In genomic region chr16:83661656-83662055, GRCh38 we compare ENCODE assay signal across 21 cellular contexts.
"Had no signal": no experiment of that assay in that cellular context is flagged by ENCODE, and none has a peak within 500 bp of the region (broad histone marks: within the 10 kb centered on the region; RNA-seq: fewer than 3 reads in every experiment).

No MANE protein-coding gene starts in this region.

- H3K9ac ChIP-seq: KMS-11 had no signal

- H3K4me2 ChIP-seq: KMS-11 had no signal

- H3K4me1 ChIP-seq: SJSA1 had no signal

- ATAC-seq: activated CD4-positive, CD25-positive, alpha-beta regulatory T cell treated with anti-CD3 and anti-CD28 coated beads, Interleukin-2, amount 50 U/mL, for 24 hours; activated CD8-positive, alpha-beta T cell treated with anti-CD3 and anti-CD28 coated beads for 36 hours; SK-N-SH treated with all-trans-retinoic acid at 6 μM for 48 hours had no signal

- DNase-seq: activated CD4-positive, alpha-beta T cell treated with anti-CD3 and anti-CD28 coated beads for 4 hours; activated CD8-positive, alpha-beta memory T cell treated with anti-CD3 and anti-CD28 coated beads, Interleukin-2, amount 50 U/mL, for 4 hours; activated CD8-positive, alpha-beta T cell treated with anti-CD3 and anti-CD28 coated beads for 36 hours; activated naive CD4-positive, alpha-beta T cell treated with anti-CD3 and anti-CD28 coated beads, Interleukin-2, amount 50 U/mL, for 16 hours; activated T-cell treated with anti-CD3 and anti-CD28 coated beads, Interleukin-2, amount 50 U/mL, for 1 hour; aorta; MM.1S; NCI-H1105 treated with DMSO at 0.1 percent for 48 hours; NCI-H1436 treated with DMSO at 0.1 percent for 48 hours; NCI-H187; NCI-H2081; NCI-H446; NCI-H524; NCI-H774; RPMI8226; SHP77; SW 1271 had no signal

- H3K27me3 ChIP-seq: SJSA1 had no signal

- H3K9me3 ChIP-seq: SJSA1 had no signal

- H3K27ac ChIP-seq: KMS-11, SJSA1 had no signal

- H3K4me3 ChIP-seq: SJSA1 had no signal

- H3K36me3 ChIP-seq: SJSA1 had no signal
